In the genomic region with DNA sequence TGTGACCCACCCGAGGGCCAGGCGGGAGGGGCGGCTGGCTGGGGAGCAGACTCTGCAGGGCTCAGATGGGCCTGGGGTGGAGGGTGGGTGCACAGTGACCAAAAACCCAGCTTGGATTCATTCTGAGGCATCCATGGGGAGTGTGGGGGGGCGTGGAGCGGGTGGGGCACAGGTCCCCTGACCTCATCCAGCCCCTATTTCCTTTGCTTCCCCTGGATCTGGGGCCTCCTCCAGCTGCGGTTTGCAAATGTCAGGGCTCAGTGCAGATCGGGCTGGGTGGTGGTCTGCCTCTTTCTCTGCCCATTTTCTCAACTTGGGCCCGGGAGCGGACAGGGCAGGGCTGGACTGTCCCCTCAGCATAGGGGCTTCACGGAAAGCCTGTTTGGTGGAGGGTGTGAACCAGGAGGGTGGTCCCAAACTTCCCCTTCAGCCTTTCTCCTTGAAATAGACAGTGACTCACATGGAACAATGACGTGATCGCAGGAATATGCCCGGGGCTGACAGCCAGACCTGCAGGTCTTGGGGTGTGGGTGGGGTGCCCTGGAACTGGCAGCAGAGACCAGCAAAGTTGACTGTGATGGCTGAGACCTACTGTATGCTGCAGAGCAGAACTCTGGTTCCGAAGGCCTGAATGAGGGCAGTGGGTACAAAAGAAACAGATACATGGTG, we compare ENCODE assay signal across 13 cellular contexts.
DNase-seq lines count a peak whose midpoint lies in the region; ATAC-seq, FAIRE-seq and TF ChIP-seq lines count a peak whose summit lies in the region.
"Had no signal": no experiment of that assay in that cellular context is flagged by ENCODE, and none has a peak within 500 bp of the region (broad histone marks: within the 10 kb centered on the region; RNA-seq: fewer than 3 reads in every experiment).

No MANE protein-coding gene starts in this region.

- peak overlapping the region; percentile 23 for H2AFZ ChIP-seq in keratinocyte (ENCODE audit: control insufficient read depth, low read length)

- TF ChIP-seq CTCF in MCF 10A (IDR thresholded peaks at IDR 0.05; ENCODE audit: unreplicated experiment) (no peak), breast epithelium (IDR thresholded peaks at IDR 0.05) (no peak), cardiac fibroblast (IDR thresholded peaks at IDR 0.05; ENCODE audit: low read depth, low read length) (no peak), keratinocyte (optimal IDR thresholded peaks at IDR 0.05 in 1 of 3, IDR thresholded peaks at IDR 0.05 in 1 of 3, conservative IDR thresholded peaks at IDR 0.05 in 1 of 3; ENCODE audit: extremely low read depth in 1 of 3, insufficient read depth in 2 of 3, low read length in 3 of 3) (no peak)

- dilution Hi-C loops in keratinocyte (cut with MboI; ENCODE audit: extremely low pct_ligation_motif_present, low sequenced_read_pairs): no loop called here

- no TSS peak for BruUV-seq in MCF 10A (replicated peaks; lab: Mats Ljungman, UMichigan)

- no peaks in the 10 kb centered on the region for H3K27me3 Mint-ChIP-seq in MCF 10A (ENCODE audit: insufficient read depth, unreplicated experiment)

- peaks cover 17% of the 10 kb centered on the region for H3K4me1 Mint-ChIP-seq in MCF 10A (ENCODE audit: insufficient read depth, unreplicated experiment)

- H3K9me3 ChIP-seq in breast epithelium (no peaks in the 10 kb centered on the region), keratinocyte (ENCODE audit: control insufficient read depth, low read depth, low read length) (no peaks in the 10 kb centered on the region), aorta (ENCODE audit: control insufficient read depth, low read length) (no peaks in the 10 kb centered on the region)
- H3K9me3 ChIP-seq: sigmoid colon had no signal

- no peaks in the 10 kb centered on the region for H3K36me3 Mint-ChIP-seq in MCF 10A (ENCODE audit: insufficient read depth, unreplicated experiment)

- intact Hi-C loops in MCF 10A (cut with micrococcal nuclease) (no loop called here), breast epithelium (cut with DNase I; ENCODE audit: low total_unique reads) (no loop called here), aorta (cut with DNase I) (no loop called here)

- POLR2A ChIA-PET in MCF 10A (lab: Yijun Ruan, JAX): no interaction called here

- no peaks in the 10 kb centered on the region for H3K36me3 ChIP-seq in breast epithelium
- H3K36me3 ChIP-seq in keratinocyte (ENCODE audit: control insufficient read depth in 2 of 2, extremely low read depth in 1 of 2, insufficient read depth in 2 of 2, low read length in 2 of 2): no peaks in the 10 kb centered on the region
- H3K36me3 ChIP-seq in aorta (ENCODE audit: control insufficient read depth in 1 of 2, insufficient read depth in 2 of 2, low read length in 1 of 2): no peaks in the 10 kb centered on the region
- H3K36me3 ChIP-seq: sigmoid colon had no signal

- ATAC-seq in aorta (ENCODE audit: low FRiP score): peak; percentile 33
- ATAC-seq in HG02884 (IDR thresholded peaks at IDR 0.05; ENCODE audit: unreplicated experiment): no peak

- H3K27me3 ChIP-seq in breast epithelium (no peaks in the 10 kb centered on the region), keratinocyte (ENCODE audit: control insufficient read depth, extremely low read depth, insufficient read depth, low read length) (peaks cover 3% of the 10 kb centered on the region), aorta (ENCODE audit: control insufficient read depth in 1 of 2, insufficient read depth in 2 of 2, low read length in 1 of 2) (no peaks in the 10 kb centered on the region)
- H3K27me3 ChIP-seq: sigmoid colon had no signal

- no peak overlapping the region for H3K9ac ChIP-seq in keratinocyte (ENCODE audit: control insufficient read depth, extremely low read depth, insufficient read depth, low read length)

- H3K27ac ChIP-seq in breast epithelium (no peak overlapping the region), keratinocyte (ENCODE audit: control insufficient read depth, insufficient read depth, low read length) (no peak overlapping the region), aorta (ENCODE audit: low read depth in 1 of 2, low read length in 2 of 2) (no peak overlapping the region)
- H3K27ac ChIP-seq: 22Rv1, sigmoid colon had no signal

- CTCF ChIA-PET in MCF 10A (lab: Yijun Ruan, JAX): interaction anchor here (0.7 to 0.8 kb wide), 2 partner anchors 116 to 121 kb away, joined by 3 read pairs; no protein-coding TSS in a partner anchor

- H3K4me2 ChIP-seq in keratinocyte (ENCODE audit: control insufficient read depth, extremely low read depth, insufficient read depth, low read depth, low read length): peak overlapping the region; percentile 64

- DNase-seq in MCF 10A (ENCODE audit: unreplicated experiment) (peak; percentile 49), breast epithelium (ENCODE audit: low spot score in 2 of 2) (no peak), cardiac fibroblast (ENCODE audit: low read depth in 2 of 2) (peak; percentile 37 to 75), keratinocyte (ENCODE audit: low read depth, low spot score) (no peak), aorta (no peak), GM19238 (ENCODE audit: insufficient read length, low spot score) (no peak)
- no peak for DNase-seq in NK-92 treated with Interleukin-12 subunit alpha and Interleukin-12 subunit beta, amount 100 ng/mL, for 24 hours (lab: John Stamatoyannopoulos, UW)
- DNase-seq: foreskin melanocyte, NCI-H1694 treated with DMSO at 0.1 percent for 48 hours, sigmoid colon had no signal

- H3K4me1 ChIP-seq in breast epithelium (no peaks in the 10 kb centered on the region), keratinocyte (ENCODE audit: control insufficient read depth, extremely low read depth, insufficient read depth, low read length) (peaks cover 23% of the 10 kb centered on the region), aorta (ENCODE audit: control insufficient read depth in 1 of 2, insufficient read depth in 2 of 2, low read length in 2 of 2) (no peaks in the 10 kb centered on the region)

- no peaks in the 10 kb centered on the region for H3K9me1 ChIP-seq in keratinocyte (ENCODE audit: control insufficient read depth, extremely low read depth, insufficient read depth, low read length)

- H3K79me2 ChIP-seq in keratinocyte (ENCODE audit: control insufficient read depth, insufficient read depth, low read length): no peaks in the 10 kb centered on the region

- no peak for TF ChIP-seq POLR2A in breast epithelium (IDR thresholded peaks at IDR 0.05)

- H4K20me1 ChIP-seq in keratinocyte (ENCODE audit: control insufficient read depth, extremely low read depth, insufficient read depth, low read length): no peaks in the 10 kb centered on the region

- no peaks in the 10 kb centered on the region for H3K9me3 Mint-ChIP-seq in MCF 10A (ENCODE audit: unreplicated experiment)

- WGBS in aorta, 2 donors: 73 to 76% methylated on average over 14 of the region's 14 CpGs

- no peak overlapping the region for H3K4me3 Mint-ChIP-seq in MCF 10A (ENCODE audit: unreplicated experiment)

- H3K4me3 ChIP-seq in breast epithelium (no peak overlapping the region), cardiac fibroblast (replicated peaks in 1 of 2; ENCODE audit: low read depth in 2 of 2, low read length in 2 of 2) (no peak overlapping the region), keratinocyte (ENCODE audit: control insufficient read depth in 2 of 3, extremely low read depth in 1 of 3, insufficient read depth in 2 of 3, low read depth in 1 of 3, low read length in 3 of 3) (no peak overlapping the region), aorta (ENCODE audit: low read length in 2 of 2) (no peak overlapping the region)
- H3K4me3 ChIP-seq: lung, sigmoid colon had no signal

- FAIRE-seq in keratinocyte (lab: Jason Lieb, UNC): no peak

- no peak overlapping the region for H3K27ac Mint-ChIP-seq in MCF 10A (ENCODE audit: low read depth, unreplicated experiment)

Comparison
In these comparisons a context has a peak if more than half of its experiments do, and no peak if none do; other contexts are left out.
1. DNase-seq: peak in MCF 10A (single experiment) and cardiac fibroblast (2 of 2); none in breast epithelium (0 of 2), keratinocyte (single experiment), aorta (0 of 2), NK-92 treated with Interleukin-12 subunit alpha and Interleukin-12 subunit beta, amount 100 ng/mL, for 24 hours (single experiment) and GM19238 (single experiment).